Comparison of ENCODE assay signal across 1 cellular context in the genomic region with DNA sequence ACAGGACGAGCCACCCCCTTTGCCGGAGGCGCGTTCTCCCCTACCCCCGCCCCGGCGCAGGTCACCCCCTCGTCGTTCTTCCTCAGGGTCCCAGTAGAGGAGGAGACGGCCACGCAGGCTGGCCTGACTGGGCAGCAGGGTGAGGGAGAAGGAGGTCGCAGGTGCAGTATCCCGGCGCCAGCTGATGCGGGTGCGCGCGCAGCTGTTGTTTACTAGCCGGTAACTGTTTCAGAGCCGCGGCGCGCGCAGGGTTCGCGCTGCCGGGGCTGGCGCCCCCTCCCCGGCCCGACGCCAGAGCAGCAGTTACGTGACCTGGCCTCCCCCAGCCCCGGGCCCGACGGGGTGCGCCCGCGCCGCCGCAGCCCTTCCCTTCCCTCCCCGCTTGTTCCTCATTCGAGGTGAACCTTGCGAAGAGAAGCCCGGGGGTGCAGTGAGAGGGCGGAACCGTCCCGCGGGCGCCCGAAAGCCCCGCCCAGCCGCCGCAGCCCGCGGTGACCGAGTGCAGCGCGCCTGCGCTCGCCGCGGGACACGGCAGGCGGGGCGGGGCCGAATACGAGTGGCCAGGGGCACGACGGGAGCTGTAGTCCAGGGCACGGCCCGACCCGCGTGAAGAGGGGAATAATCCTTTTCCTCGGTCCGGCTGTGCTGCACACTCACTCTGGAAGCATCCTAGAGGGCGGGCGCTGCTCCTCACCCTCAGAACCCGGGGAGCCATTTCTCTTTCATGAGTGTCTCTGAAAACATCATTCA.
A peak's percentile ranks its signal among the peaks of the same experiment; 100 is the strongest.
TF ChIP-seq lines count a peak whose summit lies in the region.

SLC12A6 (minus strand) TSS at position 225 of the 750 bp plus-strand sequence. CDS start 1,101 bp downstream, outside the sequence.

TF ChIP-seq in K562, 482 proteins besides CTCF, POLR2A, EP300 and RAD21 (continued from another document and continues in another):
- TF ChIP-seq ZNF263 (CRISPR knock-in tag; IDR thresholded peaks at IDR 0.05; ENCODE audit: borderline replicate concordance), result peak; percentile 43; the same call in 1 of the 2 replicates
- TF ChIP-seq MEF2A (IDR thresholded peaks at IDR 0.05; ENCODE audit: control insufficient read depth, low read depth, low read length), result no peak
- no peak for TF ChIP-seq ZNF133 (CRISPR knock-in tag; IDR thresholded peaks at IDR 0.05)
- TF ChIP-seq NCOA1 (IDR thresholded peaks at IDR 0.05; ENCODE audit: low read depth), result no peak
- TF ChIP-seq, protein P1, sequence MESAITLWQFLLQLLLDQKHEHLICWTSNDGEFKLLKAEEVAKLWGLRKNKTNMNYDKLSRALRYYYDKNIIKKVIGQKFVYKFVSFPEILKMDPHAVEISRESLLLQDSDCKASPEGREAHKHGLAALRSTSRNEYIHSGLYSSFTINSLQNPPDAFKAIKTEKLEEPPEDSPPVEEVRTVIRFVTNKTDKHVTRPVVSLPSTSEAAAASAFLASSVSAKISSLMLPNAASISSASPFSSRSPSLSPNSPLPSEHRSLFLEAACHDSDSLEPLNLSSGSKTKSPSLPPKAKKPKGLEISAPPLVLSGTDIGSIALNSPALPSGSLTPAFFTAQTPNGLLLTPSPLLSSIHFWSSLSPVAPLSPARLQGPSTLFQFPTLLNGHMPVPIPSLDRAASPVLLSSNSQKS (CRISPR knock-in tag; IDR thresholded peaks at IDR 0.05), result no peak
- TF ChIP-seq, protein P2, sequence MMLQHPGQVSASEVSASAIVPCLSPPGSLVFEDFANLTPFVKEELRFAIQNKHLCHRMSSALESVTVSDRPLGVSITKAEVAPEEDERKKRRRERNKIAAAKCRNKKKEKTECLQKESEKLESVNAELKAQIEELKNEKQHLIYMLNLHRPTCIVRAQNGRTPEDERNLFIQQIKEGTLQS (IDR thresholded peaks at IDR 0.05), result no peak
- TF ChIP-seq, protein P2 (CRISPR knock-in tag; conservative IDR thresholded peaks at IDR 0.05), result 0 out of 2 replicates have a peak, but pooled peaks have one; percentile 73
- 0 out of 2 replicates have a peak, but pooled peaks have one; percentile 5 for TF ChIP-seq CBFA2T3 (IDR thresholded peaks at IDR 0.05)
- peak; percentile 79 for TF ChIP-seq CREB1 (IDR thresholded peaks at IDR 0.05)
- peak; percentile 55 for TF ChIP-seq CREB1 (CRISPR knock-in tag; IDR thresholded peaks at IDR 0.05)
- no peak for TF ChIP-seq ZNF3 (CRISPR knock-in tag; IDR thresholded peaks at IDR 0.05)
- TF ChIP-seq MYNN (IDR thresholded peaks at IDR 0.05), result no peak
- TF ChIP-seq MYNN (CRISPR knock-in tag; IDR thresholded peaks at IDR 0.05), result no peak
- TF ChIP-seq, protein P3, sequence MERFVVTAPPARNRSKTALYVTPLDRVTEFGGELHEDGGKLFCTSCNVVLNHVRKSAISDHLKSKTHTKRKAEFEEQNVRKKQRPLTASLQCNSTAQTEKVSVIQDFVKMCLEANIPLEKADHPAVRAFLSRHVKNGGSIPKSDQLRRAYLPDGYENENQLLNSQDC (CRISPR knock-in tag; IDR thresholded peaks at IDR 0.05), result no peak
- TF ChIP-seq, protein P4, sequence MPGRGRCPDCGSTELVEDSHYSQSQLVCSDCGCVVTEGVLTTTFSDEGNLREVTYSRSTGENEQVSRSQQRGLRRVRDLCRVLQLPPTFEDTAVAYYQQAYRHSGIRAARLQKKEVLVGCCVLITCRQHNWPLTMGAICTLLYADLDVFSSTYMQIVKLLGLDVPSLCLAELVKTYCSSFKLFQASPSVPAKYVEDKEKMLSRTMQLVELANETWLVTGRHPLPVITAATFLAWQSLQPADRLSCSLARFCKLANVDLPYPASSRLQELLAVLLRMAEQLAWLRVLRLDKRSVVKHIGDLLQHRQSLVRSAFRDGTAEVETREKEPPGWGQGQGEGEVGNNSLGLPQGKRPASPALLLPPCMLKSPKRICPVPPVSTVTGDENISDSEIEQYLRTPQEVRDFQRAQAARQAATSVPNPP (IDR thresholded peaks at IDR 0.05; ENCODE audit: borderline replicate concordance, insufficient read depth, insufficient read length), result no peak
- TF ChIP-seq, protein P5, sequence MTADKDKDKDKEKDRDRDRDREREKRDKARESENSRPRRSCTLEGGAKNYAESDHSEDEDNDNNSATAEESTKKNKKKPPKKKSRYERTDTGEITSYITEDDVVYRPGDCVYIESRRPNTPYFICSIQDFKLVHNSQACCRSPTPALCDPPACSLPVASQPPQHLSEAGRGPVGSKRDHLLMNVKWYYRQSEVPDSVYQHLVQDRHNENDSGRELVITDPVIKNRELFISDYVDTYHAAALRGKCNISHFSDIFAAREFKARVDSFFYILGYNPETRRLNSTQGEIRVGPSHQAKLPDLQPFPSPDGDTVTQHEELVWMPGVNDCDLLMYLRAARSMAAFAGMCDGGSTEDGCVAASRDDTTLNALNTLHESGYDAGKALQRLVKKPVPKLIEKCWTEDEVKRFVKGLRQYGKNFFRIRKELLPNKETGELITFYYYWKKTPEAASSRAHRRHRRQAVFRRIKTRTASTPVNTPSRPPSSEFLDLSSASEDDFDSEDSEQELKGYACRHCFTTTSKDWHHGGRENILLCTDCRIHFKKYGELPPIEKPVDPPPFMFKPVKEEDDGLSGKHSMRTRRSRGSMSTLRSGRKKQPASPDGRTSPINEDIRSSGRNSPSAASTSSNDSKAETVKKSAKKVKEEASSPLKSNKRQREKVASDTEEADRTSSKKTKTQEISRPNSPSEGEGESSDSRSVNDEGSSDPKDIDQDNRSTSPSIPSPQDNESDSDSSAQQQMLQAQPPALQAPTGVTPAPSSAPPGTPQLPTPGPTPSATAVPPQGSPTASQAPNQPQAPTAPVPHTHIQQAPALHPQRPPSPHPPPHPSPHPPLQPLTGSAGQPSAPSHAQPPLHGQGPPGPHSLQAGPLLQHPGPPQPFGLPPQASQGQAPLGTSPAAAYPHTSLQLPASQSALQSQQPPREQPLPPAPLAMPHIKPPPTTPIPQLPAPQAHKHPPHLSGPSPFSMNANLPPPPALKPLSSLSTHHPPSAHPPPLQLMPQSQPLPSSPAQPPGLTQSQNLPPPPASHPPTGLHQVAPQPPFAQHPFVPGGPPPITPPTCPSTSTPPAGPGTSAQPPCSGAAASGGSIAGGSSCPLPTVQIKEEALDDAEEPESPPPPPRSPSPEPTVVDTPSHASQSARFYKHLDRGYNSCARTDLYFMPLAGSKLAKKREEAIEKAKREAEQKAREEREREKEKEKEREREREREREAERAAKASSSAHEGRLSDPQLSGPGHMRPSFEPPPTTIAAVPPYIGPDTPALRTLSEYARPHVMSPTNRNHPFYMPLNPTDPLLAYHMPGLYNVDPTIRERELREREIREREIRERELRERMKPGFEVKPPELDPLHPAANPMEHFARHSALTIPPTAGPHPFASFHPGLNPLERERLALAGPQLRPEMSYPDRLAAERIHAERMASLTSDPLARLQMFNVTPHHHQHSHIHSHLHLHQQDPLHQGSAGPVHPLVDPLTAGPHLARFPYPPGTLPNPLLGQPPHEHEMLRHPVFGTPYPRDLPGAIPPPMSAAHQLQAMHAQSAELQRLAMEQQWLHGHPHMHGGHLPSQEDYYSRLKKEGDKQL (CRISPR knock-in tag; IDR thresholded peaks at IDR 0.05; ENCODE audit: borderline replicate concordance), result no peak
- TF ChIP-seq HNRNPLL (IDR thresholded peaks at IDR 0.05; ENCODE audit: low read depth, low read length, poor library complexity, severe bottlenecking), result peak; percentile 61
- no peak for TF ChIP-seq ZNF224 (CRISPR knock-in tag; IDR thresholded peaks at IDR 0.05)
- TF ChIP-seq TCF7 (IDR thresholded peaks at IDR 0.05; ENCODE audit: borderline replicate concordance), result no peak
- TF ChIP-seq, protein P6, sequence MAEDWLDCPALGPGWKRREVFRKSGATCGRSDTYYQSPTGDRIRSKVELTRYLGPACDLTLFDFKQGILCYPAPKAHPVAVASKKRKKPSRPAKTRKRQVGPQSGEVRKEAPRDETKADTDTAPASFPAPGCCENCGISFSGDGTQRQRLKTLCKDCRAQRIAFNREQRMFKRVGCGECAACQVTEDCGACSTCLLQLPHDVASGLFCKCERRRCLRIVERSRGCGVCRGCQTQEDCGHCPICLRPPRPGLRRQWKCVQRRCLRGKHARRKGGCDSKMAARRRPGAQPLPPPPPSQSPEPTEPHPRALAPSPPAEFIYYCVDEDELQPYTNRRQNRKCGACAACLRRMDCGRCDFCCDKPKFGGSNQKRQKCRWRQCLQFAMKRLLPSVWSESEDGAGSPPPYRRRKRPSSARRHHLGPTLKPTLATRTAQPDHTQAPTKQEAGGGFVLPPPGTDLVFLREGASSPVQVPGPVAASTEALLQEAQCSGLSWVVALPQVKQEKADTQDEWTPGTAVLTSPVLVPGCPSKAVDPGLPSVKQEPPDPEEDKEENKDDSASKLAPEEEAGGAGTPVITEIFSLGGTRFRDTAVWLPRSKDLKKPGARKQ (CRISPR knock-in tag; IDR thresholded peaks at IDR 0.05), result no peak
- TF ChIP-seq, protein P7, sequence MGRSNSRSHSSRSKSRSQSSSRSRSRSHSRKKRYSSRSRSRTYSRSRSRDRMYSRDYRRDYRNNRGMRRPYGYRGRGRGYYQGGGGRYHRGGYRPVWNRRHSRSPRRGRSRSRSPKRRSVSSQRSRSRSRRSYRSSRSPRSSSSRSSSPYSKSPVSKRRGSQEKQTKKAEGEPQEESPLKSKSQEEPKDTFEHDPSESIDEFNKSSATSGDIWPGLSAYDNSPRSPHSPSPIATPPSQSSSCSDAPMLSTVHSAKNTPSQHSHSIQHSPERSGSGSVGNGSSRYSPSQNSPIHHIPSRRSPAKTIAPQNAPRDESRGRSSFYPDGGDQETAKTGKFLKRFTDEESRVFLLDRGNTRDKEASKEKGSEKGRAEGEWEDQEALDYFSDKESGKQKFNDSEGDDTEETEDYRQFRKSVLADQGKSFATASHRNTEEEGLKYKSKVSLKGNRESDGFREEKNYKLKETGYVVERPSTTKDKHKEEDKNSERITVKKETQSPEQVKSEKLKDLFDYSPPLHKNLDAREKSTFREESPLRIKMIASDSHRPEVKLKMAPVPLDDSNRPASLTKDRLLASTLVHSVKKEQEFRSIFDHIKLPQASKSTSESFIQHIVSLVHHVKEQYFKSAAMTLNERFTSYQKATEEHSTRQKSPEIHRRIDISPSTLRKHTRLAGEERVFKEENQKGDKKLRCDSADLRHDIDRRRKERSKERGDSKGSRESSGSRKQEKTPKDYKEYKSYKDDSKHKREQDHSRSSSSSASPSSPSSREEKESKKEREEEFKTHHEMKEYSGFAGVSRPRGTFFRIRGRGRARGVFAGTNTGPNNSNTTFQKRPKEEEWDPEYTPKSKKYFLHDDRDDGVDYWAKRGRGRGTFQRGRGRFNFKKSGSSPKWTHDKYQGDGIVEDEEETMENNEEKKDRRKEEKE (IDR thresholded peaks at IDR 0.05; ENCODE audit: borderline replicate concordance in 1 of 2, control insufficient read depth in 1 of 2, low read depth in 2 of 2, low read length in 1 of 2), result no peak
- TF ChIP-seq NR2C1 (IDR thresholded peaks at IDR 0.05), result no peak
- TF ChIP-seq NR2C1 (tag; IDR thresholded peaks at IDR 0.05), result no peak
- no peak for TF ChIP-seq ARNT (IDR thresholded peaks at IDR 0.05)
- no peak for TF ChIP-seq HMG20B (CRISPR knock-in tag; IDR thresholded peaks at IDR 0.05)
- no peak for TF ChIP-seq ZHX1 (conservative IDR thresholded peaks at IDR 0.05; ENCODE audit: low read length)
- TF ChIP-seq GABPB2 (CRISPR knock-in tag; conservative IDR thresholded peaks at IDR 0.05), result no peak
- no peak for TF ChIP-seq NFRKB (IDR thresholded peaks at IDR 0.05; ENCODE audit: low read depth)
- peak; percentile 85 for TF ChIP-seq CREM (IDR thresholded peaks at IDR 0.05; ENCODE audit: low read depth)
- no peak for TF ChIP-seq RFX5 (IDR thresholded peaks at IDR 0.05; ENCODE audit: low read depth, low read length)
- TF ChIP-seq ZNF124 (CRISPR knock-in tag; IDR thresholded peaks at IDR 0.05), result no peak
- no peak for TF ChIP-seq ZBTB8A (IDR thresholded peaks at IDR 0.05; ENCODE audit: partially characterized antibody)
- peak; percentile 89 for TF ChIP-seq DACH1 (IDR thresholded peaks at IDR 0.05; ENCODE audit: partially characterized antibody)
- peak; percentile 30 for TF ChIP-seq NEUROD1 (IDR thresholded peaks at IDR 0.05; ENCODE audit: borderline replicate concordance, low read depth, low read length, partially characterized antibody)
- TF ChIP-seq, protein P8, sequence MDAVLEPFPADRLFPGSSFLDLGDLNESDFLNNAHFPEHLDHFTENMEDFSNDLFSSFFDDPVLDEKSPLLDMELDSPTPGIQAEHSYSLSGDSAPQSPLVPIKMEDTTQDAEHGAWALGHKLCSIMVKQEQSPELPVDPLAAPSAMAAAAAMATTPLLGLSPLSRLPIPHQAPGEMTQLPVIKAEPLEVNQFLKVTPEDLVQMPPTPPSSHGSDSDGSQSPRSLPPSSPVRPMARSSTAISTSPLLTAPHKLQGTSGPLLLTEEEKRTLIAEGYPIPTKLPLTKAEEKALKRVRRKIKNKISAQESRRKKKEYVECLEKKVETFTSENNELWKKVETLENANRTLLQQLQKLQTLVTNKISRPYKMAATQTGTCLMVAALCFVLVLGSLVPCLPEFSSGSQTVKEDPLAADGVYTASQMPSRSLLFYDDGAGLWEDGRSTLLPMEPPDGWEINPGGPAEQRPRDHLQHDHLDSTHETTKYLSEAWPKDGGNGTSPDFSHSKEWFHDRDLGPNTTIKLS (IDR thresholded peaks at IDR 0.05; ENCODE audit: borderline replicate concordance, low read depth), result peak; percentile 83
- TF ChIP-seq ARID3A (IDR thresholded peaks at IDR 0.05; ENCODE audit: borderline replicate concordance, low read depth, low read length), result no peak
- no peak for TF ChIP-seq FOXJ3 (CRISPR knock-in tag; IDR thresholded peaks at IDR 0.05)
